Comparison of ENCODE assay signal across 8 cellular contexts in genomic region chr20:47493175-47493953, GRCh38. TPM values are rescaled to one million over a fixed set of nuclear protein-coding genes. Genes with fewer than 3 reads are reported as not detected.
A peak's percentile ranks its signal among the peaks of the same experiment; 100 is the strongest.
DNase-seq lines count a peak whose midpoint lies in the region; ATAC-seq, FAIRE-seq and TF ChIP-seq lines count a peak whose summit lies in the region.

No MANE protein-coding gene starts in this region.

- no peak for TF ChIP-seq RAD21 in SK-N-SH (IDR thresholded peaks at IDR 0.05; ENCODE audit: low read length)

- H3K4me1 ChIP-seq in SK-N-SH (ENCODE audit: control insufficient read depth in 1 of 2, insufficient read depth in 2 of 2, low read depth in 1 of 2, low read length in 1 of 2): peaks cover 8 to 11% of the 10 kb centered on the region in 2 experiments; a peak in 3 of 4 replicates
- peaks cover 17% of the 10 kb centered on the region for H3K4me1 ChIP-seq in keratinocyte (ENCODE audit: control insufficient read depth, extremely low read depth, insufficient read depth, low read length)

- H2AFZ ChIP-seq in SK-N-SH (ENCODE audit: low read depth) (peak overlapping the region; percentile 33; the same call in 1 of the 2 replicates), keratinocyte (ENCODE audit: control insufficient read depth, low read length) (no peak overlapping the region)

- H3K4me3 ChIP-seq in SK-N-SH (ENCODE audit: low read depth in 2 of 2, low read length in 1 of 2): no peak overlapping the region
- H3K4me3 ChIP-seq in keratinocyte (ENCODE audit: control insufficient read depth in 2 of 3, extremely low read depth in 1 of 3, insufficient read depth in 2 of 3, low read depth in 1 of 3, low read length in 3 of 3): peak overlapping the region in 1 of 3 experiments; percentile 0

- no peak overlapping the region for H3K9ac ChIP-seq in SK-N-SH
- peak overlapping the region; percentile 24 for H3K9ac ChIP-seq in keratinocyte (ENCODE audit: control insufficient read depth, extremely low read depth, insufficient read depth, low read length)

- TF ChIP-seq CTCF in SK-N-SH (IDR thresholded peaks at IDR 0.05) (no peak), keratinocyte (optimal IDR thresholded peaks at IDR 0.05 in 1 of 3, IDR thresholded peaks at IDR 0.05 in 1 of 3, conservative IDR thresholded peaks at IDR 0.05 in 1 of 3; ENCODE audit: extremely low read depth in 1 of 3, insufficient read depth in 2 of 3, low read length in 3 of 3) (no peak)

- no peak for FAIRE-seq in keratinocyte (lab: Jason Lieb, UNC)

- H3K27ac ChIP-seq in SK-N-SH (ENCODE audit: low read depth in 2 of 2, low read length in 1 of 2): peak overlapping the region in 1 of 2 experiments; percentile 43; a peak in 2 of 4 replicates
- H3K27ac ChIP-seq in keratinocyte (ENCODE audit: control insufficient read depth, insufficient read depth, low read length): peak overlapping the region; percentile 5

- CTCF ChIA-PET in SK-N-SH (lab: Yijun Ruan, JAX): interaction anchor here (0.6 to 1.7 kb wide), 7 partner anchors 8 to 288 kb away, joined by 3 to 11 read pairs (median 4); partner anchors contain the start of gene NCOA3

- peak overlapping the region; percentile 23; the same call in 1 of the 2 replicates for H3K4me2 ChIP-seq in SK-N-SH
- peak overlapping the region; percentile 75 for H3K4me2 ChIP-seq in keratinocyte (ENCODE audit: control insufficient read depth, extremely low read depth, insufficient read depth, low read depth, low read length)

- 9% methylated on average over 3 of the region's 3 CpGs for WGBS in SK-N-SH (ENCODE audit: low lambda C conversion rate)

- peaks cover 2% of the 10 kb centered on the region for H3K9me1 ChIP-seq in keratinocyte (ENCODE audit: control insufficient read depth, extremely low read depth, insufficient read depth, low read length)

- H3F3A ChIP-seq in SK-N-SH (replicated peaks; ENCODE audit: insufficient read depth): no peaks in the 10 kb centered on the region

- no peaks in the 10 kb centered on the region for H3K9me2 ChIP-seq in SK-N-SH

- no peaks in the 10 kb centered on the region for H3K27me3 ChIP-seq in SK-N-SH (ENCODE audit: insufficient read depth)
- no peaks in the 10 kb centered on the region for H3K27me3 ChIP-seq in keratinocyte (ENCODE audit: control insufficient read depth, extremely low read depth, insufficient read depth, low read length)

- dilution Hi-C loops in keratinocyte (cut with MboI; ENCODE audit: extremely low pct_ligation_motif_present, low sequenced_read_pairs): no loop called here

- H3K36me3 ChIP-seq in SK-N-SH (replicated peaks in 1 of 2; ENCODE audit: control insufficient read depth in 1 of 2, insufficient read depth in 2 of 2, low read length in 1 of 2): no peaks in the 10 kb centered on the region
- H3K36me3 ChIP-seq in keratinocyte (ENCODE audit: control insufficient read depth in 2 of 2, extremely low read depth in 1 of 2, insufficient read depth in 2 of 2, low read length in 2 of 2): no peaks in the 10 kb centered on the region

- H4K20me1 ChIP-seq in SK-N-SH (ENCODE audit: insufficient read depth) (no peaks in the 10 kb centered on the region), keratinocyte (ENCODE audit: control insufficient read depth, extremely low read depth, insufficient read depth, low read length) (no peaks in the 10 kb centered on the region)

- no peaks in the 10 kb centered on the region for H3K79me2 ChIP-seq in SK-N-SH (ENCODE audit: insufficient read depth)
- H3K79me2 ChIP-seq in keratinocyte (ENCODE audit: control insufficient read depth, insufficient read depth, low read length): no peaks in the 10 kb centered on the region

- no peaks in the 10 kb centered on the region for H3K9me3 ChIP-seq in SK-N-SH
- H3K9me3 ChIP-seq in keratinocyte (ENCODE audit: control insufficient read depth, low read depth, low read length): no peaks in the 10 kb centered on the region

- POLR2A ChIA-PET in SK-N-SH (lab: Yijun Ruan, JAX): interaction anchor here (0.6 to 1.2 kb wide), 2 partner anchors 8 to 1660 kb away, joined by 3 to 6 read pairs; partner anchors contain the start of genes NCOA3 and SNX21

- DNase-seq in Daoy (ENCODE audit: low read depth) (peak; percentile 55), MV-4-11 (lab: John Stamatoyannopoulos, UW) (peak; percentile 86), SK-N-SH (peak; percentile 52), astrocyte of the hippocampus (ENCODE audit: low read depth, low spot score) (peak; percentile 81), keratinocyte (ENCODE audit: low read depth, low spot score) (no peak)
- peak; percentile 55 to 56 for DNase-seq in stimulated activated CD4-positive, alpha-beta T cell treated with anti-CD3 and anti-CD28 coated beads, Interleukin-2, amount 100 ng/mL, for 48 hours

- ATAC-seq in GM18909 (IDR thresholded peaks at IDR 0.05; ENCODE audit: poor library complexity, unreplicated experiment): no peak
- no peak for ATAC-seq in GM21526 (IDR thresholded peaks at IDR 0.05; ENCODE audit: low FRiP score, unreplicated experiment)

- TF ChIP-seq EP300 in SK-N-SH (IDR thresholded peaks at IDR 0.05; ENCODE audit: borderline replicate concordance in 1 of 2, low read depth in 1 of 2, low read length in 1 of 2): no peak

TF ChIP-seq in SK-N-SH, 30 proteins besides CTCF, POLR2A, EP300 and RAD21:
- TF ChIP-seq ZBTB33 (IDR thresholded peaks at IDR 0.05; ENCODE audit: borderline replicate concordance, low read depth) (no peak), RFX5 (IDR thresholded peaks at IDR 0.05; ENCODE audit: low read length) (no peak), JUND (IDR thresholded peaks at IDR 0.05) (no peak), USF2 (IDR thresholded peaks at IDR 0.05; ENCODE audit: borderline replicate concordance, low read depth, low read length) (no peak), EZH2phosphoT487 (IDR thresholded peaks at IDR 0.05; ENCODE audit: borderline replicate concordance, low read depth) (no peak), MXI1 (IDR thresholded peaks at IDR 0.05; ENCODE audit: low read depth, low read length) (no peak; the same call in 1 of the 2 replicates), NRF1 (IDR thresholded peaks at IDR 0.05; ENCODE audit: low read depth, low read length) (no peak)

RNA-seq across cellular contexts. Expression of gene NCOA3, which starts 8.3 kb away (rescaled TPM):
- 13.4 and 13.7 TPM in 2 replicates for total RNA-seq in Daoy (2014; rRNA removed; shearing (Covaris generic))
- polyA plus RNA-seq in SK-N-SH (2012; rRNA removed) (5.8 and 8.3 TPM in 2 replicates), keratinocyte (23.1 to 30.9 TPM (median 25.8 TPM) in 3 replicates)
- polyA plus RNA-seq in SK-N-SH (2012; cell fraction: cytosol; rRNA removed): 6.4 and 6.7 TPM in 2 replicates
- polyA plus RNA-seq in SK-N-SH (2012; cell fraction: nucleus; rRNA removed): 7.1 and 13.0 TPM in 2 replicates
- polyA plus RNA-seq in keratinocyte (2011; ENCODE audit: low read depth): 19.5 TPM
- polyA plus RNA-seq in keratinocyte (2011; cell fraction: cytosol; rRNA removed): 13.5 and 24.9 TPM in 2 replicates
- 39.8 and 48.8 TPM in 2 replicates for polyA plus RNA-seq in keratinocyte (2011; cell fraction: nucleus; rRNA removed)
- polyA plus RNA-seq in keratinocyte (2012; ENCODE audit: low replicate concordance): 14.5 and 16.8 TPM in 2 replicates
- polyA minus RNA-seq in keratinocyte: 28.3 to 64.9 TPM (median 62.5 TPM) in 3 replicates
- 30.1 TPM for polyA minus RNA-seq in keratinocyte (2011; cell fraction: cytosol; rRNA and poly(A)+ RNA removed)
- 49.8 and 96.1 TPM in 2 replicates for polyA minus RNA-seq in keratinocyte (2011; cell fraction: nucleus; rRNA and poly(A)+ RNA removed)
